ENCODE assay signal across 12 cellular contexts in the genomic region with DNA sequence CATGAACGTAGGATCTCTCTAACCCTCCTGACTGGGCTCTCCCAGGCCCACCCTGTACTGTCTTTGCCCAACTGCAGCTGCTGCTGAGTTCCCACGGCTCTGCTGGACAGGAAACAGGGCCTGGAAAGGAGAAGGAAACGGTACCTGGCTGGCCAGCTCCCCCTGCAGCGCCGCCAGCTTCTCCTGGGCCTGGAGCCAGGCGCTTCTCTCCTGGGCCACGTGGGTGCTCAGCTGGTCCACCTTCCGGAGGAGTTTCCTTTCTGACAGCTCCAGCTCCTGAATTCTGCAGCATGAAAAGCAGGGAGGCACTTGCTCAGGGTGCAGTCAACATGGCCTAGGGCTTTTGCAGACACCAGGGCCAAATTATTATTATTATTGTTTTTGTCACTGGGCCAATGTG. TPM values are rescaled to one million over a fixed set of nuclear protein-coding genes. Genes with fewer than 3 reads are reported as not detected.
DNase-seq lines count a peak whose midpoint lies in the region; ATAC-seq and FAIRE-seq lines count a peak whose summit lies in the region.
"Had no signal": no experiment of that assay in that cellular context is flagged by ENCODE, and none has a peak within 500 bp of the region (broad histone marks: within the 10 kb centered on the region; RNA-seq: fewer than 3 reads in every experiment).

No MANE protein-coding gene starts in this region.

- peak; percentile 24 for DNase-seq in NCI-H748 (lab: John Stamatoyannopoulos, UW; ENCODE audit: unreplicated experiment)
- DNase-seq in NCI-H748 treated with DMSO at 0.1 percent for 48 hours (lab: John Stamatoyannopoulos, UW), result no peak
- DNase-seq in NCI-H226, result peak; percentile 46
- DNase-seq in frontal cortex (ENCODE audit: low spot score in 2 of 2), result peak; percentile 29 to 48
- DNase-seq in superior temporal gyrus (ENCODE audit: extremely low spot score), result peak; percentile 57
- no peak for DNase-seq in stimulated activated naive CD4-positive, alpha-beta T cell (lab: John Stamatoyannopoulos, UW)
- DNase-seq in activated naive CD4-positive, alpha-beta T cell treated with anti-CD3 and anti-CD28 coated beads for 36 hours, result no peak
- DNase-seq: activated CD4-positive, alpha-beta memory T cell treated with anti-CD3 and anti-CD28 coated beads for 36 hours; activated gamma-delta T cell; immature natural killer cell; naive thymus-derived CD8-positive, alpha-beta T cell had no signal

- H3K36me3 Mint-ChIP-seq in activated naive CD4-positive, alpha-beta T cell treated with anti-CD3 and anti-CD28 coated beads for 36 hours (ENCODE audit: low read depth), result no peaks in the 10 kb centered on the region
- H3K36me3 Mint-ChIP-seq: activated CD4-positive, alpha-beta memory T cell treated with anti-CD3 and anti-CD28 coated beads for 36 hours had no signal

- no peaks in the 10 kb centered on the region for H3K9me3 Mint-ChIP-seq in activated naive CD4-positive, alpha-beta T cell treated with anti-CD3 and anti-CD28 coated beads for 36 hours
- H3K9me3 Mint-ChIP-seq: activated CD4-positive, alpha-beta memory T cell treated with anti-CD3 and anti-CD28 coated beads for 36 hours; immature natural killer cell had no signal

- ATAC-seq in GM19395 (IDR thresholded peaks at IDR 0.05; ENCODE audit: unreplicated experiment), result no peak
- ATAC-seq: naive thymus-derived CD8-positive, alpha-beta T cell had no signal

- FAIRE-seq in frontal cortex (lab: Jason Lieb, UNC), result no peak

- peaks cover 24% of the 10 kb centered on the region for H3K27me3 Mint-ChIP-seq in activated naive CD4-positive, alpha-beta T cell treated with anti-CD3 and anti-CD28 coated beads for 36 hours (ENCODE audit: low read depth)

- H3K27ac Mint-ChIP-seq in activated naive CD4-positive, alpha-beta T cell treated with anti-CD3 and anti-CD28 coated beads for 36 hours, result no peak overlapping the region
- H3K27ac Mint-ChIP-seq: activated CD4-positive, alpha-beta memory T cell treated with anti-CD3 and anti-CD28 coated beads for 36 hours; immature natural killer cell; naive thymus-derived CD8-positive, alpha-beta T cell had no signal

- intact Hi-C loops in activated naive CD4-positive, alpha-beta T cell treated with anti-CD3 and anti-CD28 coated beads for 36 hours (cut with micrococcal nuclease), result no loop called here

- H3K4me3 Mint-ChIP-seq in activated naive CD4-positive, alpha-beta T cell treated with anti-CD3 and anti-CD28 coated beads for 36 hours, result no peak overlapping the region
- H3K4me3 Mint-ChIP-seq: activated CD4-positive, alpha-beta memory T cell treated with anti-CD3 and anti-CD28 coated beads for 36 hours; immature natural killer cell; naive thymus-derived CD8-positive, alpha-beta T cell had no signal

- no peaks in the 10 kb centered on the region for H3K4me1 Mint-ChIP-seq in activated naive CD4-positive, alpha-beta T cell treated with anti-CD3 and anti-CD28 coated beads for 36 hours (ENCODE audit: low read depth)
- H3K4me1 Mint-ChIP-seq: immature natural killer cell had no signal

- CTCF ChIA-PET in activated naive CD4-positive, alpha-beta T cell treated with anti-CD3 and anti-CD28 coated beads for 36 hours (lab: Charles Lee), result interaction anchor here (1.1 to 1.3 kb wide), 2 partner anchors 9 to 37 kb away, joined by 5 to 7 read pairs; no protein-coding TSS in a partner anchor

RNA-seq across cellular contexts. Expression of a gene that starts 6.5 kb away (rescaled TPM):
- 12.2 TPM for total RNA-seq in frontal cortex
- not detected for total RNA-seq in activated naive CD4-positive, alpha-beta T cell treated with anti-CD3 and anti-CD28 coated beads for 36 hours
- total RNA-seq: naive thymus-derived CD8-positive, alpha-beta T cell had no signal

Comparison
In these comparisons a context has a peak if more than half of its experiments do, and no peak if none do; other contexts are left out.
1. DNase-seq: peak in NCI-H748 (single experiment), NCI-H226 (single experiment), frontal cortex (2 of 2) and superior temporal gyrus (single experiment); none in NCI-H748 treated with DMSO at 0.1 percent for 48 hours (single experiment), stimulated activated naive CD4-positive, alpha-beta T cell (0 of 6) and activated naive CD4-positive, alpha-beta T cell treated with anti-CD3 and anti-CD28 coated beads for 36 hours (single experiment).
2. RNA of a gene that starts 6.5 kb away (total RNA-seq): 12.2 TPM in frontal cortex (single experiment); not detected in activated naive CD4-positive, alpha-beta T cell treated with anti-CD3 and anti-CD28 coated beads for 36 hours; every median in the first group is over 10 times any median in the second.